19 cellular contexts compared by ENCODE assay signal in genomic region chr9:114096866-114097612, GRCh38. TPM values are rescaled to one million over a fixed set of nuclear protein-coding genes. Genes with fewer than 3 reads are reported as not detected.
DNase-seq lines count a peak whose midpoint lies in the region; ATAC-seq and TF ChIP-seq lines count a peak whose summit lies in the region.
"Had no signal": no experiment of that assay in that cellular context is flagged by ENCODE, and none has a peak within 500 bp of the region (broad histone marks: within the 10 kb centered on the region; RNA-seq: fewer than 3 reads in every experiment).

No MANE protein-coding gene starts in this region.

- no peak overlapping the region for H3K27ac Mint-ChIP-seq in CD8-positive, alpha-beta memory T cell
- H3K27ac Mint-ChIP-seq in endothelial cell (ENCODE audit: unreplicated experiment) (no peak overlapping the region), neural crest cell (ENCODE audit: unreplicated experiment) (no peak overlapping the region)
- H3K27ac Mint-ChIP-seq: stimulated activated naive CD8-positive, alpha-beta T cell treated with anti-CD3 and anti-CD28 coated beads, Interleukin-15, Interleukin-2, amounts not matched to agents 100 ng/mL and 50 ng/mL, for 24 hours had no signal

- no peak for DNase-seq in CD8-positive, alpha-beta memory T cell
- no peak for DNase-seq in NT2/D1 (ENCODE audit: low read depth, low spot score)
- no peak for DNase-seq in endothelial cell (ENCODE audit: low spot score)
- no peak for DNase-seq in neural crest cell (ENCODE audit: low read depth, low spot score)
- no peak for DNase-seq in activated CD4-positive, alpha-beta T cell treated with anti-CD3 and anti-CD28 coated beads for 4 hours
- no peak for DNase-seq in G401 (ENCODE audit: low spot score)
- DNase-seq: activated naive CD4-positive, alpha-beta T cell treated with Interleukin-2 at 50 U/mL for 16 hours; effector CD8-positive, alpha-beta T cell; Karpas-422; NCI-H1436; NCI-H446 treated with DMSO at 0.1 percent for 48 hours; OCI-M1 had no signal

- peaks cover 13% of the 10 kb centered on the region for H3K27me3 ChIP-seq in CD8-positive, alpha-beta memory T cell (ENCODE audit: insufficient read depth, low read length, poor library complexity, severe bottlenecking)
- H3K27me3 ChIP-seq in NT2/D1 (ENCODE audit: insufficient read depth, insufficient read length): peaks cover 17% of the 10 kb centered on the region

- in situ Hi-C loops in G401 (cut with HindIII; ENCODE audit: low sequenced_read_pairs): no loop called here

- H3K9ac ChIP-seq in NT2/D1 (ENCODE audit: insufficient read length, low read depth): peak overlapping the region; percentile 39
- H3K9ac ChIP-seq: parathyroid adenoma had no signal

- H3K36me3 Mint-ChIP-seq in CD8-positive, alpha-beta memory T cell: peaks cover 0 to 3% (median 0%) of the 10 kb centered on the region in 3 donors
- H3K36me3 Mint-ChIP-seq in endothelial cell (ENCODE audit: low read depth, unreplicated experiment) (no peaks in the 10 kb centered on the region), neural crest cell (ENCODE audit: low read depth) (peaks cover 4% of the 10 kb centered on the region)

- POLR2A ChIA-PET in CD8-positive, alpha-beta memory T cell (lab: Charles Lee): no interaction called here

- H3K9me3 ChIP-seq in CD8-positive, alpha-beta memory T cell (ENCODE audit: low read length): no peaks in the 10 kb centered on the region
- H3K9me3 ChIP-seq in NT2/D1 (ENCODE audit: insufficient read depth, low read length): peaks cover 3% of the 10 kb centered on the region

- peak overlapping the region in 4 of 7 donors; percentile 32 to 72 (median 54) for H3K4me3 Mint-ChIP-seq in CD8-positive, alpha-beta memory T cell
- peak overlapping the region; percentile 37 for H3K4me3 Mint-ChIP-seq in endothelial cell (ENCODE audit: unreplicated experiment)
- peak overlapping the region; percentile 47 for H3K4me3 Mint-ChIP-seq in neural crest cell

- peaks cover 32 to 54% of the 10 kb centered on the region in 2 donors for H3K27me3 Mint-ChIP-seq in CD8-positive, alpha-beta memory T cell
- H3K27me3 Mint-ChIP-seq in endothelial cell (ENCODE audit: unreplicated experiment) (peaks cover 28% of the 10 kb centered on the region), neural crest cell (ENCODE audit: low read depth) (peaks cover 70% of the 10 kb centered on the region)

- no peak overlapping the region for H3K4me3 ChIP-seq in CD8-positive, alpha-beta memory T cell (ENCODE audit: low read length)
- peak overlapping the region; percentile 49 for H3K4me3 ChIP-seq in NT2/D1 (ENCODE audit: insufficient read length, low read depth)

- no peaks in the 10 kb centered on the region for H3K36me3 ChIP-seq in CD8-positive, alpha-beta memory T cell (ENCODE audit: insufficient read depth, low read length)
- H3K36me3 ChIP-seq in NT2/D1 (ENCODE audit: insufficient read depth, insufficient read length, low read length): no peaks in the 10 kb centered on the region
- H3K36me3 ChIP-seq: cardiac muscle cell had no signal

- ATAC-seq in HG02588 (IDR thresholded peaks at IDR 0.05; ENCODE audit: unreplicated experiment): no peak
- ATAC-seq in GM21360 (IDR thresholded peaks at IDR 0.05; ENCODE audit: unreplicated experiment): no peak

- CTCF ChIA-PET in CD8-positive, alpha-beta memory T cell (lab: Charles Lee): interaction anchor here (1.2 to 2.2 kb wide), 2 partner anchors 14 to 15 kb away, joined by 3 to 10 read pairs; no protein-coding TSS in a partner anchor

- TF ChIP-seq CTCF in endothelial cell (IDR thresholded peaks at IDR 0.05; ENCODE audit: unreplicated experiment) (no peak), neural crest cell (conservative IDR thresholded peaks at IDR 0.05) (no peak)

- H3K4me1 ChIP-seq in CD8-positive, alpha-beta memory T cell (ENCODE audit: insufficient read depth, low read length): no peaks in the 10 kb centered on the region
- H3K4me1 ChIP-seq in NT2/D1 (ENCODE audit: insufficient read depth, insufficient read length): peaks cover 11% of the 10 kb centered on the region
- H3K4me1 ChIP-seq: parathyroid adenoma had no signal

- peaks cover 0 to 5% (median 4%) of the 10 kb centered on the region in 5 donors for H3K9me3 Mint-ChIP-seq in CD8-positive, alpha-beta memory T cell
- H3K9me3 Mint-ChIP-seq in endothelial cell (ENCODE audit: unreplicated experiment) (no peaks in the 10 kb centered on the region), neural crest cell (peaks cover 6% of the 10 kb centered on the region)

- no peak overlapping the region for H3K27ac ChIP-seq in CD8-positive, alpha-beta memory T cell (ENCODE audit: low read depth, low read length)
- H3K27ac ChIP-seq: cardiac muscle cell, parathyroid adenoma had no signal

- H3K4me1 Mint-ChIP-seq in CD8-positive, alpha-beta memory T cell: peaks cover 8 to 18% (median 14%) of the 10 kb centered on the region in 3 donors
- peaks cover 4% of the 10 kb centered on the region for H3K4me1 Mint-ChIP-seq in endothelial cell (ENCODE audit: unreplicated experiment)
- peaks cover 9% of the 10 kb centered on the region for H3K4me1 Mint-ChIP-seq in neural crest cell

RNA-seq across cellular contexts. Expression of gene KIF12, which starts 2.1 kb away (rescaled TPM):
- total RNA-seq in CD8-positive, alpha-beta memory T cell: not detected
- not detected for polyA plus RNA-seq in CD8-positive, alpha-beta memory T cell
- total RNA-seq in endothelial cell (ENCODE audit: unreplicated experiment) (0.26 TPM), neural crest cell (not detected in 2 replicates)
- total RNA-seq in G401 (2014; rRNA removed; shearing (Covaris generic)): 0.27 and 1.0 TPM in 2 replicates
- total RNA-seq: fibroblast of villous mesenchyme had no signal

RNA-seq across cellular contexts. Expression of gene AMBP, which starts 18.9 kb away (rescaled TPM):
- total RNA-seq in CD8-positive, alpha-beta memory T cell: not detected
- polyA plus RNA-seq in CD8-positive, alpha-beta memory T cell: not detected
- total RNA-seq in endothelial cell (ENCODE audit: unreplicated experiment): not detected
- 0.40 TPM in 1 of 2 replicates, not detected in the other for total RNA-seq in neural crest cell
- not detected in 2 replicates for total RNA-seq in G401 (2014; rRNA removed; shearing (Covaris generic))
- total RNA-seq: cardiac muscle cell, fibroblast of villous mesenchyme, SK-MEL-5 had no signal

RNA-seq across cellular contexts. Expression of gene COL27A1, which starts 58.3 kb away (rescaled TPM):
- total RNA-seq in CD8-positive, alpha-beta memory T cell: 1 to 10 TPM in 1 of 2 experiments, under 1 TPM in 1; 0.86 to 1.6 TPM
- polyA plus RNA-seq in CD8-positive, alpha-beta memory T cell: not detected
- total RNA-seq in endothelial cell (ENCODE audit: unreplicated experiment): 61.4 TPM
- 15.3 and 20.3 TPM in 2 replicates for total RNA-seq in neural crest cell
- 2.8 and 3.1 TPM in 2 replicates for total RNA-seq in G401 (2014; rRNA removed; shearing (Covaris generic))
